Comparison of ENCODE assay signal across 8 cellular contexts in the genomic region with DNA sequence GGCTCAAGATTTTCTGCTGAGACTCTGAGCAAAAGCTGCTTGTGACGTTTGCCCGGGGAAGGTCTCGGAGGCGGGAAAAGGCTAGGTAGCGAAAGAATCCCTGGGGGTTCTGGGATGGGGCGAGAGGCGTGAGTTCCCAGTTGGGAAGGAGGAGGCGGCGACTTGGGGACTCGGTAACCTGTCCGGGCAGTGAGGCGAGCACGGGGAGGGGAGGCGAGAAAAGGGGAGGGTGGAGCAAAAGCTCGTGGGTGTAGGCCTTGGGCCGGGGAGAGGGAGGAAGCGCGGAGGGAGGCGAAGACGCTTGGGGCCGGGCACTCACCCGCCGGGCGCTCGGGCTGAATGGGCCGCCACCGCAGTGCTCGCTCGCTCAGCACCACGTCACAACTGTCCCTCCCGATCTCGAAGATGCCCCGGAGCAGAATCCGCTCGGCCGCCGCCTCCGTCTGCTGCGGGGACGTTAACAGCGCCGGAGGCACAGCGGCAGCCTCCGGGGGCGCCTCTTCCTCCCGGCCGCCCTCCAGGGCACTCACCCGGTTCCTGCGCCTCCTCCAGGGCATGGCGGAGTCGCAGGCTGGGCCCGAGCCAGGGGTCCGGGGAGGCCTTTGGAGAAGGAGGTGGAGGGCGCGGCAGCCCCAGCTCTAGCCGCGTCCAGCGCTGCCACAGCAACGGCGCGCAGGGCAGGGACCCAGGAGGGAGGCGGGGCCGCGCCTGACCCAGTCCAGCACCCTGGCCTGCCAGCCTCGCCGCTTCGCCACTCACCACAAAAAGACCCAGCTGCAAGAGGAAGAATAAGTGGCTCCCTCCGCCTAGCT. TPM values are rescaled to one million over a fixed set of nuclear protein-coding genes. Genes with fewer than 3 reads are reported as not detected.
DNase-seq lines count a peak whose midpoint lies in the region; ATAC-seq, FAIRE-seq and TF ChIP-seq lines count a peak whose summit lies in the region.

A gene with protein sequence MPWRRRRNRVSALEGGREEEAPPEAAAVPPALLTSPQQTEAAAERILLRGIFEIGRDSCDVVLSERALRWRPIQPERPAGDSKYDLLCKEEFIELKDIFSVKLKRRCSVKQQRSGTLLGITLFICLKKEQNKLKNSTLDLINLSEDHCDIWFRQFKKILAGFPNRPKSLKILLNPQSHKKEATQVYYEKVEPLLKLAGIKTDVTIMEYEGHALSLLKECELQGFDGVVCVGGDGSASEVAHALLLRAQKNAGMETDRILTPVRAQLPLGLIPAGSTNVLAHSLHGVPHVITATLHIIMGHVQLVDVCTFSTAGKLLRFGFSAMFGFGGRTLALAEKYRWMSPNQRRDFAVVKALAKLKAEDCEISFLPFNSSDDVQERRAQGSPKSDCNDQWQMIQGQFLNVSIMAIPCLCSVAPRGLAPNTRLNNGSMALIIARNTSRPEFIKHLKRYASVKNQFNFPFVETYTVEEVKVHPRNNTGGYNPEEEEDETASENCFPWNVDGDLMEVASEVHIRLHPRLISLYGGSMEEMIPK (minus strand): TSS at position 656 of the 812 bp plus-strand sequence. CDS start 99 bp downstream, at position 557.

- H2AFZ ChIP-seq in keratinocyte (ENCODE audit: control insufficient read depth, low read length): peak within 1 kb of the TSS; percentile 73

- H3K27me3 Mint-ChIP-seq in MCF 10A (ENCODE audit: insufficient read depth, unreplicated experiment): no peaks in the 10 kb centered on the region
- H3K27me3 Mint-ChIP-seq in stimulated activated naive B cell treated with anti-CD40 and anti-IgM and Interleukin-4, amounts not matched to agents 10 μg/mL and 1 μg/mL and 100 μg/mL, for 72 hours: peaks cover 47 to 59% of the 10 kb centered on the region in 2 donors

- no peak within 1 kb of the TSS for H3K27ac Mint-ChIP-seq in MCF 10A (ENCODE audit: low read depth, unreplicated experiment)
- peak within 1 kb of the TSS; percentile 78 for H3K27ac Mint-ChIP-seq in stimulated activated naive B cell treated with anti-CD40 and anti-IgM and Interleukin-4, amounts not matched to agents 10 μg/mL and 1 μg/mL and 100 μg/mL, for 72 hours

- peak within 1 kb of the TSS; percentile 66 for H3K4me3 Mint-ChIP-seq in MCF 10A (ENCODE audit: unreplicated experiment)
- H3K4me3 Mint-ChIP-seq in stimulated activated naive B cell treated with anti-CD40 and anti-IgM and Interleukin-4, amounts not matched to agents 10 μg/mL and 1 μg/mL and 100 μg/mL, for 72 hours: peak within 1 kb of the TSS; percentile 88 to 92

- peaks cover 84% of the 10 kb centered on the region for H3K27me3 ChIP-seq in NT2/D1 (ENCODE audit: insufficient read depth, insufficient read length)
- H3K27me3 ChIP-seq in keratinocyte (ENCODE audit: control insufficient read depth, extremely low read depth, insufficient read depth, low read length): peaks cover 28% of the 10 kb centered on the region

- H3K79me2 ChIP-seq in keratinocyte (ENCODE audit: control insufficient read depth, insufficient read depth, low read length): no peaks in the 10 kb centered on the region

- H3K9me1 ChIP-seq in keratinocyte (ENCODE audit: control insufficient read depth, extremely low read depth, insufficient read depth, low read length): no peaks in the 10 kb centered on the region

- no peak within 1 kb of the TSS for H3K27ac ChIP-seq in keratinocyte (ENCODE audit: control insufficient read depth, insufficient read depth, low read length)

- H3K4me1 Mint-ChIP-seq in MCF 10A (ENCODE audit: insufficient read depth, unreplicated experiment): no peaks in the 10 kb centered on the region
- peaks cover 10 to 15% of the 10 kb centered on the region in 2 donors for H3K4me1 Mint-ChIP-seq in stimulated activated naive B cell treated with anti-CD40 and anti-IgM and Interleukin-4, amounts not matched to agents 10 μg/mL and 1 μg/mL and 100 μg/mL, for 72 hours

- H3K9me3 Mint-ChIP-seq in MCF 10A (ENCODE audit: unreplicated experiment): no peaks in the 10 kb centered on the region
- no peaks in the 10 kb centered on the region for H3K9me3 Mint-ChIP-seq in stimulated activated naive B cell treated with anti-CD40 and anti-IgM and Interleukin-4, amounts not matched to agents 10 μg/mL and 1 μg/mL and 100 μg/mL, for 72 hours

- DNase-seq in CD1c-positive myeloid dendritic cell (ENCODE audit: extremely low spot score): peak; percentile 29
- peak; percentile 51 for DNase-seq in NT2/D1 (ENCODE audit: low read depth, low spot score)
- DNase-seq in MCF 10A (ENCODE audit: unreplicated experiment): peak; percentile 49
- DNase-seq in keratinocyte (ENCODE audit: low read depth, low spot score): no peak
- DNase-seq in stimulated activated naive B cell treated with anti-CD40 and anti-IgM and Interleukin-4, amounts not matched to agents 10 μg/mL and 1 μg/mL and 100 μg/mL, for 72 hours: peak; percentile 8
- no peak for DNase-seq in NCI-H1092 (lab: John Stamatoyannopoulos, UW)

- no peaks in the 10 kb centered on the region for H4K20me1 ChIP-seq in keratinocyte (ENCODE audit: control insufficient read depth, extremely low read depth, insufficient read depth, low read length)

- peak; percentile 82 for ATAC-seq in GM18873 (IDR thresholded peaks at IDR 0.05; ENCODE audit: low FRiP score, unreplicated experiment)
- ATAC-seq in HG02981 (IDR thresholded peaks at IDR 0.05; ENCODE audit: unreplicated experiment): peak; percentile 79
- ATAC-seq in stimulated activated naive B cell treated with anti-CD40 and anti-IgM and Interleukin-4, amounts not matched to agents 10 μg/mL and 1 μg/mL and 100 μg/mL, for 72 hours (replicated peaks): peak; percentile 74 to 81

- CTCF ChIA-PET in MCF 10A (lab: Yijun Ruan, JAX): no interaction called here

- dilution Hi-C loops in keratinocyte (cut with MboI; ENCODE audit: extremely low pct_ligation_motif_present, low sequenced_read_pairs): no loop called here

- no peak for FAIRE-seq in keratinocyte (lab: Jason Lieb, UNC)

- H3K9me3 ChIP-seq in NT2/D1 (ENCODE audit: insufficient read depth, low read length): no peaks in the 10 kb centered on the region
- H3K9me3 ChIP-seq in keratinocyte (ENCODE audit: control insufficient read depth, low read depth, low read length): no peaks in the 10 kb centered on the region

- H3K4me3 ChIP-seq in NT2/D1 (ENCODE audit: insufficient read length, low read depth): peak within 1 kb of the TSS; percentile 65
- peak within 1 kb of the TSS; percentile 42 to 61 (median 58) for H3K4me3 ChIP-seq in keratinocyte (ENCODE audit: control insufficient read depth in 2 of 3, extremely low read depth in 1 of 3, insufficient read depth in 2 of 3, low read depth in 1 of 3, low read length in 3 of 3)

- TF ChIP-seq CTCF in MCF 10A (IDR thresholded peaks at IDR 0.05; ENCODE audit: unreplicated experiment) (no peak), keratinocyte (optimal IDR thresholded peaks at IDR 0.05 in 1 of 3, IDR thresholded peaks at IDR 0.05 in 1 of 3, conservative IDR thresholded peaks at IDR 0.05 in 1 of 3; ENCODE audit: extremely low read depth in 1 of 3, insufficient read depth in 2 of 3, low read length in 3 of 3) (no peak)

- no peaks in the 10 kb centered on the region for H3K36me3 Mint-ChIP-seq in MCF 10A (ENCODE audit: insufficient read depth, unreplicated experiment)
- H3K36me3 Mint-ChIP-seq in stimulated activated naive B cell treated with anti-CD40 and anti-IgM and Interleukin-4, amounts not matched to agents 10 μg/mL and 1 μg/mL and 100 μg/mL, for 72 hours: no peaks in the 10 kb centered on the region

- peak within 1 kb of the TSS; percentile 68 for H3K9ac ChIP-seq in NT2/D1 (ENCODE audit: insufficient read length, low read depth)
- H3K9ac ChIP-seq in keratinocyte (ENCODE audit: control insufficient read depth, extremely low read depth, insufficient read depth, low read length): no peak within 1 kb of the TSS

- peaks cover 2% of the 10 kb centered on the region for H3K4me1 ChIP-seq in NT2/D1 (ENCODE audit: insufficient read depth, insufficient read length)
- H3K4me1 ChIP-seq in keratinocyte (ENCODE audit: control insufficient read depth, extremely low read depth, insufficient read depth, low read length): no peaks in the 10 kb centered on the region

- H3K36me3 ChIP-seq in NT2/D1 (ENCODE audit: insufficient read depth, insufficient read length, low read length): no peaks in the 10 kb centered on the region
- no peaks in the 10 kb centered on the region for H3K36me3 ChIP-seq in keratinocyte (ENCODE audit: control insufficient read depth in 2 of 2, extremely low read depth in 1 of 2, insufficient read depth in 2 of 2, low read length in 2 of 2)

- intact Hi-C loops in MCF 10A (cut with micrococcal nuclease): no loop called here

- POLR2A ChIA-PET in MCF 10A (lab: Yijun Ruan, JAX): interaction anchor here (0.9 kb wide), 1 partner anchor 20 kb away, joined by 3 read pairs; no protein-coding TSS in a partner anchor

- peak within 1 kb of the TSS; percentile 78 for H3K4me2 ChIP-seq in keratinocyte (ENCODE audit: control insufficient read depth, extremely low read depth, insufficient read depth, low read depth, low read length)

- BruUV-seq in MCF 10A (replicated peaks; lab: Mats Ljungman, UMichigan): no TSS peak

RNA-seq across cellular contexts. Expression of the gene that starts here (rescaled TPM):
- total RNA-seq in MCF 10A (2022): 0.23 TPM in 1 of 2 replicates, not detected in the other
- polyA plus RNA-seq in keratinocyte: 0.03 to 0.08 TPM in 2 of 3 replicates, not detected in the other
- polyA plus RNA-seq in keratinocyte (2011; ENCODE audit: low read depth): not detected
- polyA plus RNA-seq in keratinocyte (2011; cell fraction: cytosol; rRNA removed): 0.01 and 0.05 TPM in 2 replicates
- polyA plus RNA-seq in keratinocyte (2011; cell fraction: nucleus; rRNA removed): not detected in 2 replicates
- 1.4 TPM in 1 of 2 replicates, not detected in the other for polyA plus RNA-seq in keratinocyte (2012; ENCODE audit: low replicate concordance)
- 0.16 TPM in 1 of 3 replicates, not detected in the others for polyA minus RNA-seq in keratinocyte
- not detected for polyA minus RNA-seq in keratinocyte (2011; cell fraction: cytosol; rRNA and poly(A)+ RNA removed)
- not detected in 2 replicates for polyA minus RNA-seq in keratinocyte (2011; cell fraction: nucleus; rRNA and poly(A)+ RNA removed)

Comparison
In these comparisons a context has a peak if more than half of its experiments do, and no peak if none do; other contexts are left out.
1. Peak in DNase-seq in MCF 10A; RNA of the gene not detected or under 1 TPM.
2. DNase-seq: peak in CD1c-positive myeloid dendritic cell (single experiment), NT2/D1 (single experiment) and stimulated activated naive B cell treated with anti-CD40 and anti-IgM and Interleukin-4, amounts not matched to agents 10 μg/mL and 1 μg/mL and 100 μg/mL, for 72 hours (single experiment); none in keratinocyte (single experiment) and NCI-H1092 (single experiment).
3. Peak in every context shown above with its lines, with median percentiles within 50 percentile points of each other: ATAC-seq.